ENCODE assay signal across 25 cellular contexts in the genomic region with DNA sequence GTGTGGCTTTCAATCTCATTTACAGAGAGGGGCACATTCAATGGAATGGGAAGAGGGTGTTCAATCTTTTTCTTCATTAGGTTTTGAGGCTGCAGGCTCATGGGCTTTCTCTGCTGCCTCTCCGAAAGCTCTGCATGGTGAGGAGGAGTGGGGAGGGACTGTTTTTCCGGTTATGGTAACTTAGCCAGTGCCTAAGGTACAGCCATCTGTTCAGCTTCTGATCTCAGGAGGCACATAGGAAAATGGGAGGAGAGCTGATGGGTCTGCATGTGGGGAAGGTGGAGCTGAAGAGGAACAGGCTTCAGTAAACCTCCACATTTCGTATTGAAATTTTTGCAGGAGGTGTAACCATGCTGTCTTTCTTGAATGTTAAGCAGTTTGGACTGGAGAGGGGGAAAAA.
"Had no signal": no experiment of that assay in that cellular context is flagged by ENCODE, and none has a peak within 500 bp of the region (broad histone marks: within the 10 kb centered on the region; RNA-seq: fewer than 3 reads in every experiment).

No MANE protein-coding gene starts in this region.

- H3K27me3 ChIP-seq: esophagus muscularis mucosa, gastroesophageal sphincter, hepatocyte, right lobe of liver, spleen, tibial artery, upper lobe of left lung, uterus had no signal

- H3K27ac ChIP-seq: epithelial cell of prostate, esophagus muscularis mucosa, gastroesophageal sphincter, hepatocyte, left ventricle myocardium inferior, psoas muscle, right lobe of liver, spleen, tibial artery, upper lobe of left lung, uterus had no signal

- H3K27ac Mint-ChIP-seq: dendritic cell treated with granulocyte-macrophage colony-stimulating factor and Interleukin-4, amounts not matched to agents 40 ng/mL and 50 ng/mL, for 4 days; effector memory CD8-positive, alpha-beta T cell; naive B cell; stimulated activated memory B cell treated with anti-CD40 and anti-IgM and Interleukin-4, amounts not matched to agents 10 μg/mL and 1 μg/mL and 100 μg/mL, for 72 hours; stimulated activated naive CD8-positive, alpha-beta T cell treated with anti-CD3 and anti-CD28 coated beads, Interleukin-15, Interleukin-2, amounts not matched to agents 100 ng/mL and 50 ng/mL, for 24 hours had no signal

- H3K4me2 ChIP-seq: hepatocyte had no signal

- H3K4me3 ChIP-seq: esophagus muscularis mucosa, gastroesophageal sphincter, hepatocyte, left ventricle myocardium inferior, lung, psoas muscle, right lobe of liver, spleen, tibial artery, upper lobe of left lung, uterus had no signal

- H3K36me3 ChIP-seq: esophagus muscularis mucosa, gastroesophageal sphincter, left ventricle myocardium inferior, right lobe of liver, spleen, tibial artery, upper lobe of left lung, uterus had no signal

- H3K4me1 ChIP-seq: left ventricle myocardium inferior, psoas muscle, right lobe of liver, spleen, upper lobe of left lung, uterus had no signal

- H2AFZ ChIP-seq: hepatocyte had no signal

- H3K9me3 ChIP-seq: esophagus muscularis mucosa, gastroesophageal sphincter, left ventricle myocardium inferior, psoas muscle, right lobe of liver, tibial artery, upper lobe of left lung, uterus had no signal

- H3K36me3 Mint-ChIP-seq: naive B cell; stimulated activated memory B cell treated with anti-CD40 and anti-IgM and Interleukin-4, amounts not matched to agents 10 μg/mL and 1 μg/mL and 100 μg/mL, for 72 hours had no signal

- H3K9me3 Mint-ChIP-seq: dendritic cell treated with granulocyte-macrophage colony-stimulating factor and Interleukin-4, amounts not matched to agents 40 ng/mL and 50 ng/mL, for 4 days had no signal

- DNase-seq: effector memory CD8-positive, alpha-beta T cell; head of caudate nucleus; kidney; left cardiac atrium; left ventricle myocardium inferior; mesenchymal stem cell; naive B cell; psoas muscle; retina; right lobe of liver; spleen; stimulated activated CD4-positive, alpha-beta T cell treated with anti-CD3 and anti-CD28 coated beads, Interleukin-15, amount 100 ng/mL, for 24 hours; stimulated activated CD4-positive, alpha-beta T cell treated with anti-CD3 and anti-CD28 coated beads, Interleukin-1b, Interleukin-23, amount 100 ng/mL, for 48 hours; stimulated activated CD4-positive, alpha-beta T cell treated with anti-CD3 and anti-CD28 coated beads, Interleukin-4, amount 100 ng/mL, for 24 hours; tibial artery; upper lobe of left lung; uterus had no signal

- H3K4me3 Mint-ChIP-seq: dendritic cell treated with granulocyte-macrophage colony-stimulating factor and Interleukin-4, amounts not matched to agents 40 ng/mL and 50 ng/mL, for 4 days; effector memory CD8-positive, alpha-beta T cell; naive B cell; stimulated activated memory B cell treated with anti-CD40 and anti-IgM and Interleukin-4, amounts not matched to agents 10 μg/mL and 1 μg/mL and 100 μg/mL, for 72 hours; stimulated activated naive CD8-positive, alpha-beta T cell treated with anti-CD3 and anti-CD28 coated beads, Interleukin-15, Interleukin-2, amounts not matched to agents 100 ng/mL and 50 ng/mL, for 24 hours had no signal

- H3K4me1 Mint-ChIP-seq: naive B cell; stimulated activated memory B cell treated with anti-CD40 and anti-IgM and Interleukin-4, amounts not matched to agents 10 μg/mL and 1 μg/mL and 100 μg/mL, for 72 hours had no signal

- H3K27me3 Mint-ChIP-seq: dendritic cell treated with granulocyte-macrophage colony-stimulating factor and Interleukin-4, amounts not matched to agents 40 ng/mL and 50 ng/mL, for 4 days; effector memory CD8-positive, alpha-beta T cell; naive B cell; stimulated activated memory B cell treated with anti-CD40 and anti-IgM and Interleukin-4, amounts not matched to agents 10 μg/mL and 1 μg/mL and 100 μg/mL, for 72 hours; stimulated activated naive CD8-positive, alpha-beta T cell treated with anti-CD3 and anti-CD28 coated beads, Interleukin-15, Interleukin-2, amounts not matched to agents 100 ng/mL and 50 ng/mL, for 24 hours had no signal
